ENCODE assay signal across 1 cellular context in genomic region chr12:1948883-1949282, GRCh38.
TF ChIP-seq lines count a peak whose summit lies in the region.

No MANE protein-coding gene starts in this region.

TF ChIP-seq in H1, 55 proteins besides CTCF, POLR2A, EP300 and RAD21:
- TF ChIP-seq TEAD4 (IDR thresholded peaks at IDR 0.05; ENCODE audit: low read depth, low read length) (no peak), FOSL1 (IDR thresholded peaks at IDR 0.05; ENCODE audit: insufficient read depth, low read depth, low read length) (no peak), CHD7 (IDR thresholded peaks at IDR 0.05; ENCODE audit: insufficient replicate concordance, low read length) (no peak), RBBP5 (IDR thresholded peaks at IDR 0.05; ENCODE audit: borderline replicate concordance, low read depth, low read length) (no peak), YY1 (IDR thresholded peaks at IDR 0.05; ENCODE audit: low read depth, low read length) (no peak), KDM4A (IDR thresholded peaks at IDR 0.05; ENCODE audit: low read depth, low read length, severe bottlenecking) (no peak), POU5F1 (IDR thresholded peaks at IDR 0.05; ENCODE audit: low read depth, low read length) (no peak)
